In the genomic region with DNA sequence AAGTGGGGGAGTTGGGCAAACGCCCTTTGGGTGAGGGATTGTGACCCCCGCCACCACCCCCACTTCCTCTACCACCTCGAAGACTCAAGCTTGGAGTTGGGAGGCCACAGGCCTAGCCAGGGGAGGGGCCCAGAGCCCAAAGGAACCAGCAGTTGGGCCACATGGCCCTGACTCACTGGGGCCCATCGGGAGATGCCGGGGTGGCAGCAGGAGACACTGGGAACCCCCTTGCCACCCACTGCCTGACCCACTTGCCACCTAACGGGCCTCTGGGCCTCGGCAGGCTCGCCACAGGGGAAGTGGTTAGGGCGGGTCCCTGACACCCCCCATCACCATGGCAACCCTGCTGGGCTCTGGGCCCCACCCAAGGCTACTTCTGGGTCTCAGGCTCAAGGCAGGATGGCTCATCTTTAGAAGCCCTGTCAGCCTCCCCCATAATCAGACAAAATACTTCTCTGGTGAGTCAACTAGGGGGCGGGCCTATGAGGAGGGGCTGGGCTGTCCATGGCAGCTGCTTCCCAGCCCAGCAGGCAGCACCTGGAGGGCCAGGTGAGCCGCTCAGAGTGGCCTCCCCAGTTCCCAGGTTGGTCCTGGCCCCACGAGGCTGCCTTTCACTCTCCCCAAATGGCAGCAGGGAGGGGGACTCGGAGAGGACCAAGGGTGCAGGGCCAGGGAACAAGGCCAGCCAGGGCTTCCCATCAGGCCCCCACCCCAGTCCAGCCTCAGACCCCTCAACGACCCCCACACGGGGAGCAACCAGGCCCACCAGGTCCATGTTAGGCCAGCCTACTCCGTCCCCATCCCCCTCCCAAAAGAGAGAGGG, we compare ENCODE assay signal across 8 cellular contexts. TPM values are rescaled to one million over a fixed set of nuclear protein-coding genes. Genes with fewer than 3 reads are reported as not detected.
A peak's percentile ranks its signal among the peaks of the same experiment; 100 is the strongest.
DNase-seq lines count a peak whose midpoint lies in the region; ATAC-seq and TF ChIP-seq lines count a peak whose summit lies in the region.

No MANE protein-coding gene starts in this region.

- no peak for ATAC-seq in GM21367 (IDR thresholded peaks at IDR 0.05; ENCODE audit: unreplicated experiment)

- H3K36me3 Mint-ChIP-seq in activated CD4-positive, alpha-beta T cell treated with anti-CD3 and anti-CD28 coated beads, Interleukin-2, amount 10 ng/mL, durations not matched to agents 24 days and 14 days (ENCODE audit: low read depth) = peaks cover 30% of the 10 kb centered on the region
- peaks cover 2% of the 10 kb centered on the region for H3K36me3 Mint-ChIP-seq in mesothelial cell of epicardium

- no peaks in the 10 kb centered on the region for H3K27me3 Mint-ChIP-seq in activated CD4-positive, alpha-beta T cell treated with anti-CD3 and anti-CD28 coated beads, Interleukin-2, amount 10 ng/mL, durations not matched to agents 24 days and 14 days
- H3K27me3 Mint-ChIP-seq in mesothelial cell of epicardium (ENCODE audit: low read depth) = no peaks in the 10 kb centered on the region

- intact Hi-C loops in activated CD4-positive, alpha-beta T cell treated with anti-CD3 and anti-CD28 coated beads, Interleukin-2, amount 10 ng/mL, durations not matched to agents 24 days and 14 days (cut with micrococcal nuclease) = loop anchor here (1.0 kb wide), 2 partner anchors 9 to 397 kb away; a partner anchor contains a TSS

- H3K27ac Mint-ChIP-seq in activated CD4-positive, alpha-beta T cell treated with anti-CD3 and anti-CD28 coated beads, Interleukin-2, amount 10 ng/mL, durations not matched to agents 24 days and 14 days = peak overlapping the region; percentile 93
- peak overlapping the region; percentile 92 for H3K27ac Mint-ChIP-seq in mesothelial cell of epicardium

- peak overlapping the region; percentile 95 for H3K4me3 Mint-ChIP-seq in activated CD4-positive, alpha-beta T cell treated with anti-CD3 and anti-CD28 coated beads, Interleukin-2, amount 10 ng/mL, durations not matched to agents 24 days and 14 days
- H3K4me3 Mint-ChIP-seq in mesothelial cell of epicardium = peak overlapping the region; percentile 86

- DNase-seq in AG08396 (ENCODE audit: low spot score) (peak; percentile 83), GM19240 (ENCODE audit: insufficient read length, low spot score) (peak; percentile 54), NCI-H2107 treated with DMSO at 0.1 percent for 48 hours (lab: John Stamatoyannopoulos, UW; ENCODE audit: unreplicated experiment) (peak; percentile 53), dermis blood vessel endothelial cell (peak; percentile 82), mesothelial cell of epicardium (ENCODE audit: low spot score in 2 of 2, unreplicated experiment in 2 of 2) (peak; percentile 54 to 65)
- peak; percentile 95 for DNase-seq in activated CD4-positive, alpha-beta T cell treated with anti-CD3 and anti-CD28 coated beads, Interleukin-2, amount 10 ng/mL, durations not matched to agents 24 days and 14 days
- DNase-seq in stimulated activated CD8-positive, alpha-beta memory T cell treated with anti-CD3 and anti-CD28 coated beads, Interleukin-4, amount 100 ng/mL, for 1 hour (ENCODE audit: low read depth in 2 of 2, low spot score in 1 of 2) = peak; percentile 86

- H3K4me1 Mint-ChIP-seq in activated CD4-positive, alpha-beta T cell treated with anti-CD3 and anti-CD28 coated beads, Interleukin-2, amount 10 ng/mL, durations not matched to agents 24 days and 14 days = peaks cover 14% of the 10 kb centered on the region
- H3K4me1 Mint-ChIP-seq in mesothelial cell of epicardium = peaks cover 17% of the 10 kb centered on the region

- TF ChIP-seq CTCF in mesothelial cell of epicardium (IDR thresholded peaks at IDR 0.05; ENCODE audit: unreplicated experiment) = no peak

- no peaks in the 10 kb centered on the region for H3K9me3 Mint-ChIP-seq in activated CD4-positive, alpha-beta T cell treated with anti-CD3 and anti-CD28 coated beads, Interleukin-2, amount 10 ng/mL, durations not matched to agents 24 days and 14 days
- H3K9me3 Mint-ChIP-seq in mesothelial cell of epicardium = no peaks in the 10 kb centered on the region

RNA-seq across cellular contexts. Expression of a gene that starts 5.6 kb away (rescaled TPM):
- total RNA-seq in activated CD4-positive, alpha-beta T cell treated with anti-CD3 and anti-CD28 coated beads, Interleukin-2, amount 10 ng/mL, durations not matched to agents 24 days and 14 days = 824 and 840 TPM in 2 replicates
- total RNA-seq in dermis blood vessel endothelial cell (1,387 and 2,587 TPM in 2 replicates), mesothelial cell of epicardium (1,336 to 1,412 TPM (median 1,356 TPM) in 3 replicates)

RNA-seq across cellular contexts. Expression of a gene that starts 10.3 kb away (rescaled TPM):
- 91.7 and 92.8 TPM in 2 replicates for total RNA-seq in activated CD4-positive, alpha-beta T cell treated with anti-CD3 and anti-CD28 coated beads, Interleukin-2, amount 10 ng/mL, durations not matched to agents 24 days and 14 days
- total RNA-seq in dermis blood vessel endothelial cell (10.6 and 17.2 TPM in 2 replicates), mesothelial cell of epicardium (71.4 to 76.3 TPM (median 71.9 TPM) in 3 replicates)

RNA-seq across cellular contexts. Expression of a gene that starts 29.3 kb away (rescaled TPM):
- total RNA-seq in activated CD4-positive, alpha-beta T cell treated with anti-CD3 and anti-CD28 coated beads, Interleukin-2, amount 10 ng/mL, durations not matched to agents 24 days and 14 days = 2,338 and 2,364 TPM in 2 replicates
- total RNA-seq in dermis blood vessel endothelial cell (3,745 and 6,057 TPM in 2 replicates), mesothelial cell of epicardium (2,969 to 3,108 TPM (median 3,066 TPM) in 3 replicates)

RNA-seq across cellular contexts. Expression of a gene that starts 40.2 kb away (rescaled TPM):
- 13.5 and 13.8 TPM in 2 replicates for total RNA-seq in activated CD4-positive, alpha-beta T cell treated with anti-CD3 and anti-CD28 coated beads, Interleukin-2, amount 10 ng/mL, durations not matched to agents 24 days and 14 days
- total RNA-seq in dermis blood vessel endothelial cell (105 and 111 TPM in 2 replicates), mesothelial cell of epicardium (18.5 to 19.4 TPM (median 18.6 TPM) in 3 replicates)

RNA-seq across cellular contexts. Expression of a gene that starts 42.5 kb away (rescaled TPM):
- total RNA-seq in activated CD4-positive, alpha-beta T cell treated with anti-CD3 and anti-CD28 coated beads, Interleukin-2, amount 10 ng/mL, durations not matched to agents 24 days and 14 days = 65.5 and 66.0 TPM in 2 replicates
- total RNA-seq in dermis blood vessel endothelial cell = 20.8 and 25.9 TPM in 2 replicates
- total RNA-seq in mesothelial cell of epicardium = 36.7 to 40.8 TPM (median 40.3 TPM) in 3 replicates
